14 cellular contexts compared by ENCODE assay signal in the genomic region with DNA sequence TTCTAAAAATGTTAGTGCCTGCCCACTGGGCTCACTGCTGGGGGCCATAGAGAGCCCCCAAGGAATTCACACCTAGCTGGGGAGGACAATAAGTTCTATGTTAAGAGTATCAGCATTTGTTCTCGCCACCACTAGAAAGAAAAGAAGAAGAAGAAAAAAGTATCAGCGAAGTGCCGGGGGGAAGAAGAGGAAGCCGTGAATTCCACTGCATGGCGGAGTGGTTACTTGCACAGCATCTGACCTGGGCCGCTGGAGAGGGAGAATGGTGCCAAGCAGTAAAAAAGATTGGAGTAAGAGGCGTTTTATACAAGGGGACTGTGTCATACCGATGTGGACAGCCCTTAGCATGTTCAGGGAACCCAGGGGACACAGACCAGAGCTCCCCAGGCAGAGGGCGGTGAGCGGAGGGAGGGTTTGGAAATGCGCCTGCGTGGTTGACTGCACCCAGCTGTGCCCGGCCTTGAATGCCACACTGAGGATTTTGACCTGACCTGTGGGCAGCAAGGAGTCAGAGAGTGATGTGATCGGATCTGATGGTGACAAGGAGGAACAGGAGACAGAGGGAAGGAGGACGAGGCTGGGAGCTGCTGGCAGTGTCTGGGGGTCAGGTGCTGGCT. TPM values are rescaled to one million over a fixed set of nuclear protein-coding genes. Genes with fewer than 3 reads are reported as not detected.
DNase-seq lines count a peak whose midpoint lies in the region; ATAC-seq, FAIRE-seq and TF ChIP-seq lines count a peak whose summit lies in the region.
"Had no signal": no experiment of that assay in that cellular context is flagged by ENCODE, and none has a peak within 500 bp of the region (broad histone marks: within the 10 kb centered on the region; RNA-seq: fewer than 3 reads in every experiment).

No MANE protein-coding gene starts in this region.

- no peak for FAIRE-seq in GM12878 (lab: Jason Lieb, UNC)

- H4K20me1 ChIP-seq in GM12878 (ENCODE audit: control insufficient read depth, insufficient read depth) = no peaks in the 10 kb centered on the region

- SMC1A ChIA-PET in GM12878 (lab: Charles Lee; ENCODE audit: uncharacterized antibody, unreplicated experiment) = no interaction called here

- no peak for TF ChIP-seq EP300 in GM12878 (IDR thresholded peaks at IDR 0.05; ENCODE audit: borderline replicate concordance in 1 of 2, control insufficient read depth in 1 of 2, low read depth in 2 of 2, low read length in 2 of 2)

- peak overlapping the region; percentile 33; the same call in 1 of the 2 replicates for H3K4me3 ChIP-seq in HUES6 (ENCODE audit: low read depth, low read length)
- H3K4me3 ChIP-seq in GM12878 = no peak overlapping the region
- no peak overlapping the region for H3K4me3 ChIP-seq in naive thymus-derived CD4-positive, alpha-beta T cell (ENCODE audit: low read length)
- no peak overlapping the region for H3K4me3 ChIP-seq in Caco-2 (ENCODE audit: low read depth, low read length)
- H3K4me3 ChIP-seq: MG63, right lobe of liver, suprapubic skin had no signal

- DNase-seq in CD1c-positive myeloid dendritic cell (ENCODE audit: extremely low spot score) = peak; percentile 27
- no peak for DNase-seq in GM12878 (ENCODE audit: low read depth, low spot score)
- DNase-seq in naive thymus-derived CD4-positive, alpha-beta T cell = peak in 1 of 9 donors; percentile 9
- no peak for DNase-seq in Caco-2
- no peak for DNase-seq in NCI-H1436 (lab: John Stamatoyannopoulos, UW)
- DNase-seq: activated T-cell treated with anti-CD3 and anti-CD28 coated beads, Interleukin-2, amount 50 U/mL, for 1 hour; MG63; NCI-H226; right lobe of liver had no signal

- H3K9ac ChIP-seq in HUES6 (ENCODE audit: low read length) (peak overlapping the region; percentile 8), GM12878 (ENCODE audit: control insufficient read depth, insufficient read depth, low read length) (no peak overlapping the region)

- intact Hi-C loops in GM12878 (cut with micrococcal nuclease; ENCODE audit: unreplicated experiment) = loop anchor here (10.0 kb wide), 1 partner anchor 46 kb away; no protein-coding TSS in a partner anchor
- intact Hi-C loops in naive thymus-derived CD4-positive, alpha-beta T cell (cut with micrococcal nuclease) = loop anchor here in 1 of 2 donors (10.0 kb wide), 1 partner anchor 224 kb away; the partner anchor contains the start of gene LASP1
- intact Hi-C loops in Caco-2 (cut with micrococcal nuclease; ENCODE audit: unreplicated experiment) = no loop called here

- H3K4me1 Mint-ChIP-seq in naive thymus-derived CD4-positive, alpha-beta T cell = peaks cover 43 to 90% (median 84%) of the 10 kb centered on the region in 7 donors
- H3K4me1 Mint-ChIP-seq in Caco-2 (ENCODE audit: low read depth, unreplicated experiment) = no peaks in the 10 kb centered on the region

- CTCF ChIA-PET in GM12878 (lab: Yijun Ruan, JAX) (interaction anchor here (1.0 to 1.2 kb wide), 2 partner anchors 18 to 23 kb away, joined by 3 read pairs; no protein-coding TSS in a partner anchor), Caco-2 (lab: Charles Lee) (no interaction called here)
- CTCF ChIA-PET in naive thymus-derived CD4-positive, alpha-beta T cell (lab: Charles Lee) = interaction anchor here (0.5 to 5.6 kb wide), 5 partner anchors 9 to 114 kb away, joined by 3 to 38 read pairs (median 4); partner anchors contain the start of gene PLXDC1

- no TSS peak for BruUV-seq in GM12878 (replicated peaks; lab: Mats Ljungman, UMichigan)
- no TSS peak for BruUV-seq in Caco-2 (replicated peaks; lab: Mats Ljungman, UMichigan)

- no peak overlapping the region for H3K4me2 ChIP-seq in GM12878 (ENCODE audit: control insufficient read depth, insufficient read depth)

- no peak for TF ChIP-seq POLR2A in GM12878 (IDR thresholded peaks at IDR 0.05; ENCODE audit: low read depth, low read length)

- peak overlapping the region in 8 of 9 donors; percentile 51 to 88 (median 68) for H3K27ac Mint-ChIP-seq in naive thymus-derived CD4-positive, alpha-beta T cell
- H3K27ac Mint-ChIP-seq in Caco-2 (ENCODE audit: unreplicated experiment) = no peak overlapping the region

- H3K79me2 ChIP-seq in GM12878 (ENCODE audit: control insufficient read depth, insufficient read depth, low read length) = no peaks in the 10 kb centered on the region

- no peak for TF ChIP-seq RAD21 in GM12878 (IDR thresholded peaks at IDR 0.05; ENCODE audit: insufficient read depth, low read depth, low read length)

- peak overlapping the region in 9 of 10 donors; percentile 21 to 75 (median 48) for H3K4me3 Mint-ChIP-seq in naive thymus-derived CD4-positive, alpha-beta T cell
- no peak overlapping the region for H3K4me3 Mint-ChIP-seq in Caco-2 (ENCODE audit: unreplicated experiment)

- peak; percentile 41 for ATAC-seq in GM12878
- no peak for ATAC-seq in naive thymus-derived CD4-positive, alpha-beta T cell
- no peak for ATAC-seq in HG03159 (IDR thresholded peaks at IDR 0.05; ENCODE audit: unreplicated experiment)
- ATAC-seq in HG02981 (IDR thresholded peaks at IDR 0.05; ENCODE audit: unreplicated experiment) = no peak

- H3K9me3 ChIP-seq in HUES6 (ENCODE audit: control insufficient read depth, insufficient read depth, low read depth, low read length) (no peaks in the 10 kb centered on the region), GM12878 (replicated peaks; ENCODE audit: control insufficient read depth, insufficient read depth, low read length) (no peaks in the 10 kb centered on the region; the same call in 2 of the 3 replicates), Caco-2 (no peaks in the 10 kb centered on the region)
- no peaks in the 10 kb centered on the region for H3K9me3 ChIP-seq in naive thymus-derived CD4-positive, alpha-beta T cell (ENCODE audit: control insufficient read depth in 2 of 3, low read length in 3 of 3)
- H3K9me3 ChIP-seq: MG63, right lobe of liver, suprapubic skin had no signal

- H3K27ac ChIP-seq in HUES6 (ENCODE audit: low read depth, low read length) = no peak overlapping the region
- H3K27ac ChIP-seq in GM12878 (ENCODE audit: control insufficient read depth, insufficient read depth) = no peak overlapping the region
- H3K27ac ChIP-seq in naive thymus-derived CD4-positive, alpha-beta T cell (ENCODE audit: low read depth, low read length) = no peak overlapping the region
- H3K27ac ChIP-seq: right lobe of liver, suprapubic skin had no signal

- H3K4me1 ChIP-seq in HUES6 (ENCODE audit: control insufficient read depth, insufficient read depth, low read length) (peaks cover 27% of the 10 kb centered on the region; the same call in 1 of the 2 replicates), GM12878 (ENCODE audit: control insufficient read depth, insufficient read depth, low read length) (peaks cover 23% of the 10 kb centered on the region), Caco-2 (peaks cover 5% of the 10 kb centered on the region)
- H3K4me1 ChIP-seq in naive thymus-derived CD4-positive, alpha-beta T cell (ENCODE audit: control insufficient read depth in 2 of 2, insufficient read depth in 2 of 2, low read length in 2 of 2) = peaks cover 36 to 82% of the 10 kb centered on the region in 2 donors
- H3K4me1 ChIP-seq: right lobe of liver had no signal

- no peak overlapping the region for H2AFZ ChIP-seq in GM12878 (ENCODE audit: control insufficient read depth, low read depth, low read length)

- no peak for TF ChIP-seq CTCF in GM12878 (IDR thresholded peaks at IDR 0.05 in 2 of 3, conservative IDR thresholded peaks at IDR 0.05 in 1 of 3; ENCODE audit: control insufficient read depth in 2 of 3, extremely low read depth in 1 of 3, insufficient read depth in 1 of 3, low read depth in 3 of 3, low read length in 3 of 3)
- TF ChIP-seq CTCF in Caco-2 (IDR thresholded peaks at IDR 0.05; ENCODE audit: insufficient read depth in 1 of 2, low read depth in 1 of 2, low read length in 1 of 2, severe bottlenecking in 1 of 2, unreplicated experiment in 1 of 2) = no peak

- in situ Hi-C loops in GM12878 (cut with MboI) = no loop called here

- no peaks in the 10 kb centered on the region for H3K9me3 Mint-ChIP-seq in naive thymus-derived CD4-positive, alpha-beta T cell
- H3K9me3 Mint-ChIP-seq in Caco-2 (ENCODE audit: unreplicated experiment) = no peaks in the 10 kb centered on the region

- POLR2A ChIA-PET in GM12878 (lab: Charles Lee) (no interaction called here), Caco-2 (lab: Charles Lee) (no interaction called here)
- POLR2A ChIA-PET in naive thymus-derived CD4-positive, alpha-beta T cell (lab: Charles Lee) = interaction anchor here (1.0 to 1.3 kb wide), 2 partner anchors 9 to 54 kb away, joined by 3 to 5 read pairs; no protein-coding TSS in a partner anchor

- no peaks in the 10 kb centered on the region for H3K36me3 ChIP-seq in HUES6 (ENCODE audit: control insufficient read depth, insufficient read depth, low read length)
- no peaks in the 10 kb centered on the region for H3K36me3 ChIP-seq in GM12878 (ENCODE audit: control insufficient read depth in 2 of 2, insufficient read depth in 2 of 2, low read length in 1 of 2)
- no peaks in the 10 kb centered on the region for H3K36me3 ChIP-seq in naive thymus-derived CD4-positive, alpha-beta T cell (ENCODE audit: control insufficient read depth in 2 of 3, insufficient read depth in 3 of 3, low read length in 3 of 3)
- H3K36me3 ChIP-seq in Caco-2 (ENCODE audit: control insufficient read depth, insufficient read depth, low read length) = no peaks in the 10 kb centered on the region
- H3K36me3 ChIP-seq: MG63, right lobe of liver, suprapubic skin had no signal

- H3K36me3 Mint-ChIP-seq in naive thymus-derived CD4-positive, alpha-beta T cell = peaks cover 0 to 5% (median 0%) of the 10 kb centered on the region in 5 donors
- H3K36me3 Mint-ChIP-seq in Caco-2 (ENCODE audit: insufficient read depth, unreplicated experiment) = no peaks in the 10 kb centered on the region

- peaks cover 0 to 3% (median 0%) of the 10 kb centered on the region in 5 donors for H3K27me3 Mint-ChIP-seq in naive thymus-derived CD4-positive, alpha-beta T cell
- no peaks in the 10 kb centered on the region for H3K27me3 Mint-ChIP-seq in Caco-2 (ENCODE audit: insufficient read depth, unreplicated experiment)

- WGBS in GM12878 (ENCODE audit: insufficient coverage, insufficient replicate concordance, low lambda C conversion rate, missing lambda C conversion rate) = 16% methylated on average over 15 of the region's 15 CpGs

- RAD21 ChIA-PET in GM12878 (lab: Charles Lee; ENCODE audit: unreplicated experiment) = interaction anchor here (0.7 kb wide), 1 partner anchor 110 kb away, joined by 3 read pairs; no protein-coding TSS in a partner anchor

- H3K27me3 ChIP-seq in HUES6 (ENCODE audit: control insufficient read depth, insufficient read depth, low read length) (peaks cover 10% of the 10 kb centered on the region; the same call in 1 of the 2 replicates), GM12878 (replicated peaks in 1 of 2; ENCODE audit: control insufficient read depth in 2 of 2, insufficient read depth in 2 of 2, low read length in 1 of 2) (peaks cover 0 to 4% of the 10 kb centered on the region in 2 experiments; a peak in 1 of 4 replicates), Caco-2 (replicated peaks; ENCODE audit: control insufficient read depth, insufficient read depth, low read length) (no peaks in the 10 kb centered on the region)
- H3K27me3 ChIP-seq in naive thymus-derived CD4-positive, alpha-beta T cell (ENCODE audit: control insufficient read depth in 2 of 2, insufficient read depth in 2 of 2, low read length in 2 of 2) = no peaks in the 10 kb centered on the region
- H3K27me3 ChIP-seq: MG63, right lobe of liver, suprapubic skin had no signal

RNA-seq across cellular contexts. Expression of gene PLXDC1, which starts 52.9 kb away (rescaled TPM):
- 1.2 and 1.8 TPM in 2 replicates for total RNA-seq in GM12878 (2013; cell fraction: nucleolus; rRNA removed)
- total RNA-seq in GM12878 (2014; rRNA removed) (not detected in 2 replicates), GM12878 (2014; rRNA removed; fragmentation: Illumina TruSeq; extraction: Trizol) (not detected in 2 replicates), GM12878 (2021) (not detected in 2 replicates), Caco-2 (2022) (0.14 and 0.44 TPM in 2 replicates)
- polyA plus RNA-seq in GM12878 (2011; ENCODE audit: low read depth) = not detected
- polyA plus RNA-seq in GM12878 (2011; rRNA removed) (0.16 and 0.22 TPM in 2 replicates), GM12878 (2014; fragmentation: Illumina TruSeq; extraction: Trizol) (0.03 TPM in 1 of 2 replicates, not detected in the other), GM12878 (2014; fragmentation: Nextera tagmentation; extraction: Ambion mirVana) (not detected), GM12878 (2014; rRNA removed) (not detected in 2 replicates), GM12878 (2016; fragmentation: Nextera tagmentation; extraction: Ambion mirVana) (under 1 TPM in 1 of 2 experiments, not detected in 1; 0.30 TPM)
- 0.04 and 0.23 TPM in 2 replicates for polyA plus RNA-seq in GM12878 (2011; cell fraction: cytosol; rRNA removed)
- 0.45 and 0.63 TPM in 2 replicates for polyA plus RNA-seq in GM12878 (2011; cell fraction: nucleus; rRNA removed)
- 0.22 and 0.28 TPM in 2 replicates for polyA plus RNA-seq in GM12878 (2012)
- not detected in 2 replicates for polyA minus RNA-seq in GM12878 (2011; rRNA and poly(A)+ RNA removed)
- polyA minus RNA-seq in GM12878 (2011; cell fraction: cytosol; rRNA and poly(A)+ RNA removed) = not detected in 2 replicates
- not detected in 2 replicates for polyA minus RNA-seq in GM12878 (2011; cell fraction: nucleus; rRNA and poly(A)+ RNA removed)
- 10 to 100 TPM in 4 of 5 experiments, 1 to 10 TPM in 1; 2.3 to 55.7 (median 31.8) TPM for total RNA-seq in naive thymus-derived CD4-positive, alpha-beta T cell
- 10 to 100 TPM; 19.3 to 22.5 TPM for polyA plus RNA-seq in naive thymus-derived CD4-positive, alpha-beta T cell
- total RNA-seq: lung microvascular endothelial cell had no signal
